Comparison of ENCODE assay signal across 17 cellular contexts in the genomic region with DNA sequence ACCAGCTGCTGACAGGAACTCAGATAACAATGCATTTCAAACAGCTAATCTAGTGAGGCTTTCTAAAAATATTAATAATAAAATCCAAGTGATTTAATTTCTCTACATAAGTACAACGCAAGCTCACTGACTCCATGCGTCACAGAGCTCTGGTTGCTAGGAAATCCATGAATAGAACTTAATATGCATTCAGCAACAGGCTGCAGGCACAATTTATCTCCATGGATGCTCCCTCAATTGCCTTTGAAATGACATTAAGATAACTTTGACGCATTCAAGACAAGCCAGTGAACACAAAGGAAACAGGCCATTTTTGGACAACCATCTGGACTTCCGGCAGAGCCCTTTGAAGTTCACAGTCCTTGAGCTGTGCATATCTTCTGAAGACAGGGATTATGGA.
"Had no signal": no experiment of that assay in that cellular context is flagged by ENCODE, and none has a peak within 500 bp of the region (broad histone marks: within the 10 kb centered on the region; RNA-seq: fewer than 3 reads in every experiment).

No MANE protein-coding gene starts in this region.

- DNase-seq: activated CD4-positive, alpha-beta T cell treated with anti-CD3 and anti-CD28 coated beads for 4 hours; activated CD8-positive, alpha-beta memory T cell treated with anti-CD3 and anti-CD28 coated beads, Interleukin-2, amount 50 U/mL, for 48 hours; activated CD8-positive, alpha-beta T cell treated with anti-CD3 and anti-CD28 coated beads, Interleukin-2, amount 10 ng/mL, durations not matched to agents 7 days and 5 days; activated naive CD4-positive, alpha-beta T cell; colonic mucosa; effector CD4-positive, alpha-beta T cell; gastrocnemius medialis; kidney glomerular epithelial cell; naive thymus-derived CD4-positive, alpha-beta T cell; occipital lobe; stimulated activated CD4-positive, alpha-beta T cell treated with anti-CD3 and anti-CD28 coated beads, Interleukin-12 subunit alpha, Interleukin-12 subunit beta, amount 100 ng/mL, for 4 hours; stimulated activated naive CD8-positive, alpha-beta T cell treated with anti-CD3 and anti-CD28 coated beads, Interleukin-15, amount 100 ng/mL, for 72 hours; upper lobe of right lung had no signal

- H3K4me3 ChIP-seq: colonic mucosa, gastrocnemius medialis, lung, testis, upper lobe of right lung had no signal

- H3K9me3 Mint-ChIP-seq: stimulated activated naive CD8-positive, alpha-beta T cell treated with anti-CD3 and anti-CD28 coated beads, Interleukin-15, amount 100 ng/mL, for 72 hours; T-helper 1 cell treated with Interleukin-12 subunit alpha and Interleukin-12 subunit beta and Interleukin-4 antibody, amounts not matched to agents 30 μg/mL and 1 μg/mL, for 36 hours had no signal

- H3K27ac ChIP-seq: colonic mucosa, gastrocnemius medialis, testis, upper lobe of right lung had no signal

- H3K27ac Mint-ChIP-seq: activated CD8-positive, alpha-beta T cell treated with anti-CD3 and anti-CD28 coated beads, Interleukin-2, amount 10 ng/mL, durations not matched to agents 7 days and 5 days; naive thymus-derived CD4-positive, alpha-beta T cell; progenitor cell of endocrine pancreas; stimulated activated naive CD8-positive, alpha-beta T cell treated with anti-CD3 and anti-CD28 coated beads, Interleukin-15, amount 100 ng/mL, for 72 hours; T-helper 1 cell treated with Interleukin-12 subunit alpha and Interleukin-12 subunit beta and Interleukin-4 antibody, amounts not matched to agents 30 μg/mL and 1 μg/mL, for 36 hours had no signal

- H3K4me1 ChIP-seq: colonic mucosa, gastrocnemius medialis, testis, upper lobe of right lung had no signal

- H3K27me3 ChIP-seq: colonic mucosa, gastrocnemius medialis, testis, upper lobe of right lung had no signal

- H3K36me3 ChIP-seq: colonic mucosa, gastrocnemius medialis, upper lobe of right lung had no signal

- H3K4me1 Mint-ChIP-seq: naive thymus-derived CD4-positive, alpha-beta T cell; stimulated activated naive CD8-positive, alpha-beta T cell treated with anti-CD3 and anti-CD28 coated beads, Interleukin-15, amount 100 ng/mL, for 72 hours had no signal

- H3K4me3 Mint-ChIP-seq: activated CD8-positive, alpha-beta T cell treated with anti-CD3 and anti-CD28 coated beads, Interleukin-2, amount 10 ng/mL, durations not matched to agents 7 days and 5 days; naive thymus-derived CD4-positive, alpha-beta T cell; stimulated activated naive CD8-positive, alpha-beta T cell treated with anti-CD3 and anti-CD28 coated beads, Interleukin-15, amount 100 ng/mL, for 72 hours; T-helper 1 cell treated with Interleukin-12 subunit alpha and Interleukin-12 subunit beta and Interleukin-4 antibody, amounts not matched to agents 30 μg/mL and 1 μg/mL, for 36 hours had no signal

- ATAC-seq: activated CD8-positive, alpha-beta T cell treated with anti-CD3 and anti-CD28 coated beads, Interleukin-2, amount 10 ng/mL, durations not matched to agents 7 days and 5 days; gastrocnemius medialis; naive thymus-derived CD4-positive, alpha-beta T cell; stimulated activated naive CD8-positive, alpha-beta T cell treated with anti-CD3 and anti-CD28 coated beads, Interleukin-15, amount 100 ng/mL, for 72 hours had no signal

- H3K36me3 Mint-ChIP-seq: naive thymus-derived CD4-positive, alpha-beta T cell had no signal

- H3K9me3 ChIP-seq: colonic mucosa, gastrocnemius medialis, testis, upper lobe of right lung had no signal

- H3K27me3 Mint-ChIP-seq: stimulated activated naive CD8-positive, alpha-beta T cell treated with anti-CD3 and anti-CD28 coated beads, Interleukin-15, amount 100 ng/mL, for 72 hours had no signal
